Comparison of ENCODE assay signal across 29 cellular contexts in genomic region chr2:124776332-124776731, GRCh38.
"Had no signal": no experiment of that assay in that cellular context is flagged by ENCODE, and none has a peak within 500 bp of the region (broad histone marks: within the 10 kb centered on the region; RNA-seq: fewer than 3 reads in every experiment).

No MANE protein-coding gene starts in this region.

- H3K27ac ChIP-seq: neutrophil, pancreas, psoas muscle, skin epidermis, spleen, suprapubic skin, testis, tibial nerve, upper lobe of left lung, vagina had no signal

- H3K4me1 ChIP-seq: pancreas, psoas muscle, spleen, suprapubic skin, testis, tibial nerve, upper lobe of left lung, vagina had no signal

- FAIRE-seq: pancreas, urothelium cell line had no signal

- ATAC-seq: naive thymus-derived CD8-positive, alpha-beta T cell; natural killer cell treated with Interleukin-12 subunit alpha and Interleukin-12 subunit beta and Interleukin-15 and Interleukin-18, amount 100 ng/mL, for 72 hours; pancreas; psoas muscle; right cardiac atrium; sciatic nerve; stimulated activated memory B cell treated with anti-CD40 and anti-IgM and Interleukin-4, amounts not matched to agents 10 μg/mL and 1 μg/mL and 100 μg/mL, for 72 hours; stimulated activated naive CD8-positive, alpha-beta T cell treated with anti-CD3 and anti-CD28 coated beads, Interleukin-15, amount 100 ng/mL, for 72 hours; stimulated activated naive CD8-positive, alpha-beta T cell treated with anti-CD3 and anti-CD28 coated beads, Interleukin-15, Interleukin-2, amounts not matched to agents 100 U/mL and 50 U/mL, for 24 hours had no signal

- H3K4me2 ChIP-seq: smooth muscle cell had no signal

- DNase-seq: naive thymus-derived CD8-positive, alpha-beta T cell; nephron progenitor cell; nucleus accumbens; pancreas; psoas muscle; right cardiac atrium; spleen; stimulated activated CD4-positive, alpha-beta T cell treated with anti-CD3 and anti-CD28 coated beads, Interleukin-12 subunit alpha, Interleukin-12 subunit beta, amount 100 ng/mL, for 4 hours; stimulated activated CD4-positive, alpha-beta T cell treated with anti-CD3 and anti-CD28 coated beads, Interleukin-1b, Interleukin-23, amount 100 ng/mL, for 48 hours; stimulated activated CD4-positive, alpha-beta T cell treated with anti-CD3 and anti-CD28 coated beads, Interleukin-4, amount 100 ng/mL, for 1 hour; stimulated activated CD4-positive, alpha-beta T cell treated with anti-CD3 and anti-CD28 coated beads, Interleukin-4, amount 100 ng/mL, for 4 hours; stimulated activated CD8-positive, alpha-beta memory T cell treated with anti-CD3 and anti-CD28 coated beads, Interleukin-4, amount 100 ng/mL, for 48 hours; stimulated activated naive CD4-positive, alpha-beta T cell; stimulated activated naive CD8-positive, alpha-beta T cell treated with anti-CD3 and anti-CD28 coated beads, Interleukin-15, amount 100 ng/mL, for 72 hours; stimulated activated naive CD8-positive, alpha-beta T cell treated with anti-CD3 and anti-CD28 coated beads, Interleukin-15, Interleukin-2, amounts not matched to agents 100 U/mL and 50 U/mL, for 24 hours; substantia nigra; testis; trophoblast cell; upper lobe of left lung had no signal

- H3K27me3 ChIP-seq: neutrophil, pancreas, spleen, suprapubic skin, testis, tibial nerve, upper lobe of left lung, vagina had no signal

- H3K36me3 ChIP-seq: neutrophil, pancreas, spleen, suprapubic skin, tibial nerve, upper lobe of left lung, vagina had no signal

- H3K4me3 ChIP-seq: pancreas, psoas muscle, skin epidermis, smooth muscle cell, spleen, suprapubic skin, testis, tibial nerve, upper lobe of left lung, vagina had no signal

- H3K9me3 ChIP-seq: neutrophil, pancreas, psoas muscle, suprapubic skin, testis, tibial nerve, upper lobe of left lung, vagina had no signal
